ENCODE assay signal across 9 cellular contexts in genomic region chr20:36541227-36542018, GRCh38. TPM values are rescaled to one million over a fixed set of nuclear protein-coding genes. Genes with fewer than 3 reads are reported as not detected.
DNase-seq lines count a peak whose midpoint lies in the region; ATAC-seq, FAIRE-seq and TF ChIP-seq lines count a peak whose summit lies in the region.
"Had no signal": no experiment of that assay in that cellular context is flagged by ENCODE, and none has a peak within 500 bp of the region (broad histone marks: within the 10 kb centered on the region; RNA-seq: fewer than 3 reads in every experiment).

MYL9 (plus strand) TSS chr20:36541519; CDS start chr20:36544885, 3,366 bp downstream.

- peak within 1 kb of the TSS; percentile 68 for H3K27ac ChIP-seq in duodenal mucosa (ENCODE audit: low read depth, low read length)
- H3K27ac ChIP-seq in HepG2 (ENCODE audit: extremely low read length, insufficient read depth, low read length): no peak within 1 kb of the TSS
- H3K27ac ChIP-seq in subcutaneous abdominal adipose tissue (ENCODE audit: low read depth, low read length): peak within 1 kb of the TSS; percentile 99

- no peaks in the 10 kb centered on the region for H3K79me2 ChIP-seq in HepG2 (ENCODE audit: insufficient read depth, low read length)

- intact Hi-C loops in HepG2 (cut with micrococcal nuclease; ENCODE audit: unreplicated experiment): no loop called here

- H3K9me3 ChIP-seq in duodenal mucosa (ENCODE audit: control insufficient read depth in 1 of 2, low read length in 2 of 2) (no peaks in the 10 kb centered on the region), HepG2 (ENCODE audit: low read length) (no peaks in the 10 kb centered on the region), subcutaneous abdominal adipose tissue (ENCODE audit: control insufficient read depth in 5 of 5, low read length in 5 of 5) (no peaks in the 10 kb centered on the region)

- peak; percentile 5 for ATAC-seq in HepG2
- ATAC-seq in GM19455 (IDR thresholded peaks at IDR 0.05; ENCODE audit: unreplicated experiment): no peak
- no peak for ATAC-seq in HG03196 (IDR thresholded peaks at IDR 0.05; ENCODE audit: unreplicated experiment)

- H3K4me1 Mint-ChIP-seq in IgD-negative memory B cell: peaks cover 0 to 3% (median 1%) of the 10 kb centered on the region in 3 donors
- H3K4me1 Mint-ChIP-seq: activated naive CD4-positive, alpha-beta T cell treated with anti-CD3 and anti-CD28 coated beads, Interleukin-2, amount 50 U/mL, for 24 hours had no signal

- TF ChIP-seq CTCF in HepG2 (CRISPR knock-in tag; IDR thresholded peaks at IDR 0.05): no peak

- DNase-seq in AG08395 (ENCODE audit: low spot score) (peak; percentile 94), HepG2 (ENCODE audit: low spot score) (no peak), NCI-H446 treated with DMSO at 0.1 percent for 48 hours (lab: John Stamatoyannopoulos, UW) (no peak)

- H3K9me3 Mint-ChIP-seq in IgD-negative memory B cell: no peaks in the 10 kb centered on the region
- H3K9me3 Mint-ChIP-seq: activated naive CD4-positive, alpha-beta T cell treated with anti-CD3 and anti-CD28 coated beads, Interleukin-2, amount 50 U/mL, for 24 hours had no signal

- BruUV-seq in HepG2 (replicated peaks; lab: Mats Ljungman, UMichigan): no TSS peak

- no peak within 1 kb of the TSS for H2AFZ ChIP-seq in HepG2 (ENCODE audit: low read length)

- TF ChIP-seq RAD21 in HepG2 (CRISPR knock-in tag; IDR thresholded peaks at IDR 0.05): no peak

- H3K27me3 ChIP-seq in duodenal mucosa (ENCODE audit: control insufficient read depth in 1 of 2, insufficient read depth in 2 of 2, low read length in 2 of 2): no peaks in the 10 kb centered on the region
- H3K27me3 ChIP-seq in HepG2 (ENCODE audit: control insufficient read depth in 1 of 2, insufficient read depth in 2 of 2, low read length in 2 of 2): no peaks in the 10 kb centered on the region
- no peaks in the 10 kb centered on the region for H3K27me3 ChIP-seq in subcutaneous abdominal adipose tissue (ENCODE audit: control insufficient read depth in 5 of 5, insufficient read depth in 4 of 5, low read length in 5 of 5)

- no peaks in the 10 kb centered on the region for H3K36me3 ChIP-seq in duodenal mucosa (ENCODE audit: control insufficient read depth in 1 of 2, insufficient read depth in 2 of 2, low read length in 2 of 2)
- no peaks in the 10 kb centered on the region for H3K36me3 ChIP-seq in HepG2 (replicated peaks in 1 of 2; ENCODE audit: control insufficient read depth in 1 of 2, insufficient read depth in 2 of 2, low read length in 2 of 2)
- peaks cover 0 to 15% (median 11%) of the 10 kb centered on the region in 5 donors for H3K36me3 ChIP-seq in subcutaneous abdominal adipose tissue (ENCODE audit: control insufficient read depth in 5 of 5, insufficient read depth in 5 of 5, low read length in 5 of 5)

- 66% methylated on average over 37 of the region's 48 CpGs for WGBS in HepG2 (ENCODE audit: low lambda C conversion rate)

- POLR2A ChIA-PET in HepG2 (lab: Yijun Ruan, JAX): interaction anchor here (0.6 kb wide), 1 partner anchor 56 kb away, joined by 3 read pairs; no protein-coding TSS in a partner anchor

- in situ Hi-C loops in HepG2 (cut with HindIII; ENCODE audit: extremely low pct_ligation_motif_present, low pct_unique_long_range_greater_than_20kb): no loop called here

- peak within 1 kb of the TSS in 1 of 3 donors; percentile 39 for H3K27ac Mint-ChIP-seq in IgD-negative memory B cell
- H3K27ac Mint-ChIP-seq: activated naive CD4-positive, alpha-beta T cell treated with anti-CD3 and anti-CD28 coated beads, Interleukin-2, amount 50 U/mL, for 24 hours had no signal

- no peaks in the 10 kb centered on the region; the same call in 1 of the 2 replicates for H4K20me1 ChIP-seq in HepG2 (ENCODE audit: insufficient read depth, low read length)

- peak within 1 kb of the TSS; percentile 19 for H3K4me2 ChIP-seq in HepG2 (ENCODE audit: low read depth, low read length)

- no peak for FAIRE-seq in HepG2 (lab: Jason Lieb, UNC)

- H3K27me3 Mint-ChIP-seq in IgD-negative memory B cell: no peaks in the 10 kb centered on the region
- H3K27me3 Mint-ChIP-seq: activated naive CD4-positive, alpha-beta T cell treated with anti-CD3 and anti-CD28 coated beads, Interleukin-2, amount 50 U/mL, for 24 hours had no signal

- TF ChIP-seq POLR2A in HepG2 (IDR thresholded peaks at IDR 0.05; ENCODE audit: insufficient read depth in 1 of 2, low read depth in 2 of 2, low read length in 2 of 2): no peak

- peak within 1 kb of the TSS; percentile 60 to 63 for H3K9ac ChIP-seq in duodenal mucosa (ENCODE audit: low read depth in 1 of 2, low read length in 2 of 2)
- no peak within 1 kb of the TSS for H3K9ac ChIP-seq in HepG2 (ENCODE audit: insufficient read depth, low read depth, low read length)
- peak within 1 kb of the TSS; percentile 84 to 97 (median 90) for H3K9ac ChIP-seq in subcutaneous abdominal adipose tissue (ENCODE audit: low read length in 5 of 5)

- TF ChIP-seq EP300 in HepG2 (IDR thresholded peaks at IDR 0.05; ENCODE audit: low read depth in 2 of 2, low read length in 2 of 2) (no peak), HepG2 (CRISPR knock-in tag; IDR thresholded peaks at IDR 0.05; ENCODE audit: borderline replicate concordance) (no peak)

- H3K4me3 ChIP-seq in duodenal mucosa (ENCODE audit: low read depth in 1 of 2, low read length in 2 of 2): peak within 1 kb of the TSS; percentile 61 to 66
- H3K4me3 ChIP-seq in HepG2 (replicated peaks in 1 of 3; ENCODE audit: insufficient read depth in 1 of 3, low read depth in 2 of 3, low read length in 3 of 3): peak within 1 kb of the TSS in 2 of 3 experiments; percentile 19 to 45; a peak in 3 of 6 replicates
- H3K4me3 ChIP-seq in subcutaneous abdominal adipose tissue (ENCODE audit: low read depth in 1 of 5, low read length in 5 of 5): peak within 1 kb of the TSS; percentile 70 to 98 (median 78)

- CTCF ChIA-PET in HepG2 (lab: Yijun Ruan, JAX; ENCODE audit: low intra/inter-chr PET ratio, low total read pairs): interaction anchor here (1.1 to 1.2 kb wide), 2 partner anchors 15 to 64 kb away, joined by 3 read pairs; partner anchors contain the start of gene RAB5IF

- H3K36me3 Mint-ChIP-seq in IgD-negative memory B cell: no peaks in the 10 kb centered on the region
- H3K36me3 Mint-ChIP-seq: activated naive CD4-positive, alpha-beta T cell treated with anti-CD3 and anti-CD28 coated beads, Interleukin-2, amount 50 U/mL, for 24 hours had no signal

- H3K4me1 ChIP-seq in duodenal mucosa (ENCODE audit: control insufficient read depth in 1 of 2, insufficient read depth in 2 of 2, low read length in 2 of 2) (peaks cover 13 to 22% of the 10 kb centered on the region in 2 donors), HepG2 (ENCODE audit: insufficient read depth, low read length) (peaks cover 48% of the 10 kb centered on the region), subcutaneous abdominal adipose tissue (ENCODE audit: control insufficient read depth in 5 of 5, insufficient read depth in 5 of 5, low read length in 5 of 5) (peaks cover 19 to 59% (median 50%) of the 10 kb centered on the region in 5 donors)

- H3K4me3 Mint-ChIP-seq in IgD-negative memory B cell: peak within 1 kb of the TSS in 3 of 4 donors; percentile 43 to 57 (median 45)
- H3K4me3 Mint-ChIP-seq: activated naive CD4-positive, alpha-beta T cell treated with anti-CD3 and anti-CD28 coated beads, Interleukin-2, amount 50 U/mL, for 24 hours had no signal

TF ChIP-seq in HepG2, 621 proteins besides CTCF, POLR2A, EP300 and RAD21 (continues in another document):
- TF ChIP-seq AGO1 (IDR thresholded peaks at IDR 0.05; ENCODE audit: low read depth, low read length, poor library complexity, severe bottlenecking): peak; percentile 11
- peak; percentile 73; the same call in 1 of the 2 replicates for TF ChIP-seq ZNF333 (CRISPR knock-in tag; IDR thresholded peaks at IDR 0.05; ENCODE audit: borderline replicate concordance)
- no peak for TF ChIP-seq KDM5B (CRISPR knock-in tag; IDR thresholded peaks at IDR 0.05; ENCODE audit: borderline replicate concordance)
- TF ChIP-seq HDAC1 (CRISPR knock-in tag; IDR thresholded peaks at IDR 0.05): no peak
- no peak for TF ChIP-seq EZH2 (conservative IDR thresholded peaks at IDR 0.05; ENCODE audit: low read depth, low read length)
- no peak for TF ChIP-seq ELF3 (CRISPR knock-in tag; IDR thresholded peaks at IDR 0.05)
- TF ChIP-seq PCBP1 (IDR thresholded peaks at IDR 0.05; ENCODE audit: borderline replicate concordance, low read depth, low read length): peak; percentile 56; the same call in 1 of the 2 replicates
- no peak for TF ChIP-seq ZNF629 (CRISPR knock-in tag; conservative IDR thresholded peaks at IDR 0.05)
- TF ChIP-seq NFIC (IDR thresholded peaks at IDR 0.05; ENCODE audit: low read length): no peak
- peak; percentile 59; the same call in 1 of the 2 replicates for TF ChIP-seq SRF (IDR thresholded peaks at IDR 0.05; ENCODE audit: low read depth, low read length)
- 0 out of 2 replicates have a peak, but pooled peaks have one; percentile 31 for TF ChIP-seq ZNF839 (CRISPR knock-in tag; IDR thresholded peaks at IDR 0.05; ENCODE audit: borderline replicate concordance)
- no peak for TF ChIP-seq TOE1 (CRISPR knock-in tag; IDR thresholded peaks at IDR 0.05)

RNA-seq across cellular contexts. Expression of gene MYL9, which starts in this region (rescaled TPM):
- 2.9 TPM for polyA plus RNA-seq in IgD-negative memory B cell
- 2.2 and 2.7 TPM in 2 replicates for total RNA-seq in HepG2 (2016; rRNA removed; fragmentation: Illumina TruSeq; extraction: Trizol)
- 0.79 and 0.91 TPM in 2 replicates for total RNA-seq in HepG2 (2016; cell fraction: cytosol; rRNA removed; fragmentation: Illumina TruSeq; extraction: Trizol; ENCODE audit: low read depth)
- total RNA-seq in HepG2 (2016; cell fraction: insoluble cytoplasmic fraction; rRNA removed; fragmentation: Illumina TruSeq; extraction: Trizol): 2.5 TPM in 2 replicates
- total RNA-seq in HepG2 (2016; cell fraction: membrane; rRNA removed; fragmentation: Illumina TruSeq; extraction: Trizol): 1.5 and 2.5 TPM in 2 replicates
- 1.3 and 1.7 TPM in 2 replicates for total RNA-seq in HepG2 (2016; cell fraction: nucleus; rRNA removed; fragmentation: Illumina TruSeq; extraction: Trizol)
- 0.87 and 1.1 TPM in 2 replicates for polyA plus RNA-seq in HepG2 (2011; rRNA removed)
- polyA plus RNA-seq in HepG2 (2011; cell fraction: cytosol; rRNA removed): 0.72 and 0.73 TPM in 2 replicates
- polyA plus RNA-seq in HepG2 (2011; cell fraction: nucleus; rRNA removed): 0.59 and 0.69 TPM in 2 replicates
- polyA plus RNA-seq in HepG2 (2012): 1.2 and 1.4 TPM in 2 replicates
- polyA plus RNA-seq in HepG2 (2016; cell fraction: cytosol; fragmentation: Illumina TruSeq; extraction: Trizol; ENCODE audit: low read depth): 4.6 and 5.7 TPM in 2 replicates
- polyA plus RNA-seq in HepG2 (2016; cell fraction: insoluble cytoplasmic fraction; fragmentation: Illumina TruSeq; extraction: Trizol; ENCODE audit: low read depth): 10.1 and 12.3 TPM in 2 replicates
- 6.4 and 6.8 TPM in 2 replicates for polyA plus RNA-seq in HepG2 (2016; cell fraction: membrane; fragmentation: Illumina TruSeq; extraction: Trizol; ENCODE audit: low read depth)
- polyA plus RNA-seq in HepG2 (2016; cell fraction: nucleus; fragmentation: Illumina TruSeq; extraction: Trizol; ENCODE audit: insufficient read depth, low read depth): 8.9 and 9.0 TPM in 2 replicates
- 0.72 and 4.7 TPM in 2 replicates for polyA minus RNA-seq in HepG2 (2011; rRNA and poly(A)+ RNA removed; ENCODE audit: low replicate concordance)
- 0.70 and 0.89 TPM in 2 replicates for polyA minus RNA-seq in HepG2 (2011; cell fraction: cytosol; rRNA and poly(A)+ RNA removed)
- 0.39 and 0.75 TPM in 2 replicates for polyA minus RNA-seq in HepG2 (2011; cell fraction: nucleus; rRNA and poly(A)+ RNA removed)
